8 cellular contexts compared by ENCODE assay signal in the genomic region with DNA sequence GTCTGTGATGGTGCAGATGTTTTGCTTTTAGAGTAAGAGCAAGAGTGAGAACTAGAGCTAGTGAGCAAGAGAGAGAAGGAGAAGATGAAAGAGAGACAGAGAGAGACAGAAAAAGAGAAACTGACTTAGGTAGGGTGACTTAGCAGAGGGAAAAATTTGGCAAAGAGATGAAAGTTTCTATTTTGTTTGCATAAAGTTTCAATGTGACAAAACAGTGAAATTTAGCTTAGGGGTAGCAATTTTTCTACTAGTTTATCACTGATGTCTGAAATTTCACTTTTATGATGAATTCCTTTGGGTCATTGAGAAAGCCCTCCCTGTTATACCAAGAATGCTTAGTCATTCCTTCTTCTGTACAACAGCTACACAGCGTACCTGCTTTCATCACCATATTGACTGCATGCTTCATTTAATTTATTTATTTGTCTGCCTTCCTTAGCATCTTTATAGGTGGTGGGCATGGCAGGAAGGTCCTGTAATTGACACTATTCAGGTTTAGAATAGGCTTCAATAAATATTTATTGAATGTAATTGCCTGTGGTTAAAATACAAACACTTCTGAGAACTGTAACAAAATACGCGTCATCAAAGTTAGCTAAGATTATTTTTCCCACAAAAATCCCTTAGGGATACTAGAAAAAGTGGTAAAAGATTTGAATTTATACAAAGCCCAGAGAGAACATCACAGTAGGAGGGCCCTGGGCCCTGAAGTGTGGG. TPM values are rescaled to one million over a fixed set of nuclear protein-coding genes. Genes with fewer than 3 reads are reported as not detected.
DNase-seq lines count a peak whose midpoint lies in the region; ATAC-seq lines count a peak whose summit lies in the region.

No MANE protein-coding gene starts in this region.

- DNase-seq in NCI-H510A treated with DMSO at 0.1 percent for 48 hours (lab: John Stamatoyannopoulos, UW) (peak; percentile 46), NCI-H510A (lab: John Stamatoyannopoulos, UW) (no peak), M059J (ENCODE audit: low read depth) (peak; percentile 83), fibroblast of gingiva (ENCODE audit: low read depth) (peak; percentile 76), SW480 (ENCODE audit: low spot score) (no peak)
- no peak for DNase-seq in NK-92 treated with Interleukin-12 subunit alpha and Interleukin-12 subunit beta, amount 100 ng/mL, for 24 hours (lab: John Stamatoyannopoulos, UW)
- no peak for DNase-seq in naive thymus-derived CD8-positive, alpha-beta T cell

- no peaks in the 10 kb centered on the region for H3K9me3 Mint-ChIP-seq in naive thymus-derived CD8-positive, alpha-beta T cell

- H3K27me3 Mint-ChIP-seq in naive thymus-derived CD8-positive, alpha-beta T cell = no peaks in the 10 kb centered on the region

- peak; percentile 40 for ATAC-seq in GM21825 (IDR thresholded peaks at IDR 0.05; ENCODE audit: unreplicated experiment)
- ATAC-seq in naive thymus-derived CD8-positive, alpha-beta T cell = no peak

- peak overlapping the region in 3 of 10 donors; percentile 10 to 73 (median 50) for H3K27ac Mint-ChIP-seq in naive thymus-derived CD8-positive, alpha-beta T cell

- H3K4me1 Mint-ChIP-seq in naive thymus-derived CD8-positive, alpha-beta T cell = peaks cover 13 to 36% (median 23%) of the 10 kb centered on the region in 4 donors

- POLR2A ChIA-PET in naive thymus-derived CD8-positive, alpha-beta T cell (lab: Charles Lee) = interaction anchor here (1.4 kb wide), 1 partner anchor 20 kb away, joined by 4 read pairs; a partner anchor contains a TSS

- no peak overlapping the region for H3K4me3 Mint-ChIP-seq in naive thymus-derived CD8-positive, alpha-beta T cell

- H3K36me3 Mint-ChIP-seq in naive thymus-derived CD8-positive, alpha-beta T cell = no peaks in the 10 kb centered on the region

RNA-seq across cellular contexts. Expression of a gene that starts 19.9 kb away (rescaled TPM):
- 338 and 359 TPM in 2 replicates for total RNA-seq in M059J (2014; rRNA removed; shearing (Covaris generic))
- 10 to 100 TPM; 37.3 to 41.5 TPM for total RNA-seq in naive thymus-derived CD8-positive, alpha-beta T cell
- polyA plus RNA-seq in naive thymus-derived CD8-positive, alpha-beta T cell = 100 to 1,000 TPM in 1 of 3 donors, 10 to 100 TPM in 2; 88.7 to 166 (median 90.3) TPM

Comparison
In these comparisons a context has a peak if more than half of its experiments do, and no peak if none do; other contexts are left out.
1. DNase-seq: peak in NCI-H510A treated with DMSO at 0.1 percent for 48 hours (single experiment), M059J (single experiment) and fibroblast of gingiva (single experiment); none in NCI-H510A (single experiment), NK-92 treated with Interleukin-12 subunit alpha and Interleukin-12 subunit beta, amount 100 ng/mL, for 24 hours (single experiment), naive thymus-derived CD8-positive, alpha-beta T cell (0 of 10) and SW480 (single experiment).